ENCODE assay signal across 8 cellular contexts in genomic region chr11:819943-820649, GRCh38. TPM values are rescaled to one million over a fixed set of nuclear protein-coding genes. Genes with fewer than 3 reads are reported as not detected.
DNase-seq lines count a peak whose midpoint lies in the region; ATAC-seq and TF ChIP-seq lines count a peak whose summit lies in the region.

No MANE protein-coding gene starts in this region.

- H3K27me3 ChIP-seq in duodenal mucosa (ENCODE audit: control insufficient read depth in 1 of 2, insufficient read depth in 2 of 2, low read length in 2 of 2) = no peaks in the 10 kb centered on the region

- H3K4me1 ChIP-seq in duodenal mucosa (ENCODE audit: control insufficient read depth in 1 of 2, insufficient read depth in 2 of 2, low read length in 2 of 2) = peaks cover 30% of the 10 kb centered on the region in 2 donors

- ATAC-seq in GM19035 (IDR thresholded peaks at IDR 0.05; ENCODE audit: unreplicated experiment) (peak; percentile 65), HG03280 (IDR thresholded peaks at IDR 0.05; ENCODE audit: unreplicated experiment) (peak; percentile 68)

- intact Hi-C loops in activated CD4-positive, alpha-beta memory T cell treated with anti-CD3 and anti-CD28 coated beads for 36 hours (cut with micrococcal nuclease) = loop anchor here (1.0 kb wide), 3 partner anchors 10 to 23 kb away; partner anchors contain the start of gene RPLP2

- no peak for TF ChIP-seq CTCF in AG09309 (IDR thresholded peaks at IDR 0.05; ENCODE audit: control insufficient read depth, insufficient read depth, low read depth, low read length, missing control alignments)

- H3K9me3 ChIP-seq in duodenal mucosa (ENCODE audit: control insufficient read depth in 1 of 2, low read length in 2 of 2) = no peaks in the 10 kb centered on the region

- peak overlapping the region; percentile 79 for H3K4me3 Mint-ChIP-seq in activated CD4-positive, alpha-beta memory T cell treated with anti-CD3 and anti-CD28 coated beads for 36 hours

- peak overlapping the region; percentile 96 for H3K27ac ChIP-seq in duodenal mucosa (ENCODE audit: low read depth, low read length)

- H3K36me3 ChIP-seq in duodenal mucosa (ENCODE audit: control insufficient read depth in 1 of 2, insufficient read depth in 2 of 2, low read length in 2 of 2) = peaks cover 0 to 5% of the 10 kb centered on the region in 2 donors

- H3K27me3 Mint-ChIP-seq in activated CD4-positive, alpha-beta memory T cell treated with anti-CD3 and anti-CD28 coated beads for 36 hours = no peaks in the 10 kb centered on the region

- no peak for DNase-seq in AG09309 (ENCODE audit: low read depth)
- DNase-seq in NCI-H748 treated with DMSO at 0.1 percent for 48 hours (lab: John Stamatoyannopoulos, UW) = peak; percentile 30
- peak; percentile 94 for DNase-seq in activated CD4-positive, alpha-beta memory T cell treated with anti-CD3 and anti-CD28 coated beads for 36 hours
- peak; percentile 77 to 92 for DNase-seq in lung microvascular endothelial cell (ENCODE audit: low read depth in 2 of 2)
- DNase-seq in stimulated activated CD4-positive, alpha-beta T cell treated with anti-CD3 and anti-CD28 coated beads, TNF-alpha, amount 100 ng/mL, for 4 hours (ENCODE audit: low read depth in 3 of 3) = peak; percentile 77 to 88 (median 82)

- CTCF ChIA-PET in activated CD4-positive, alpha-beta memory T cell treated with anti-CD3 and anti-CD28 coated beads for 36 hours (lab: Charles Lee) = no interaction called here

- POLR2A ChIA-PET in activated CD4-positive, alpha-beta memory T cell treated with anti-CD3 and anti-CD28 coated beads for 36 hours (lab: Charles Lee) = interaction anchor here (1.0 to 2.6 kb wide), 3 partner anchors 8 to 13 kb away, joined by 3 to 14 read pairs (median 7); partner anchors contain the start of genes CD151 and RPLP2

- H3K9me3 Mint-ChIP-seq in activated CD4-positive, alpha-beta memory T cell treated with anti-CD3 and anti-CD28 coated beads for 36 hours = no peaks in the 10 kb centered on the region

- peak overlapping the region; percentile 73 to 76 for H3K9ac ChIP-seq in duodenal mucosa (ENCODE audit: low read depth in 1 of 2, low read length in 2 of 2)

- H3K27ac Mint-ChIP-seq in activated CD4-positive, alpha-beta memory T cell treated with anti-CD3 and anti-CD28 coated beads for 36 hours = peak overlapping the region; percentile 51

- H3K4me1 Mint-ChIP-seq in activated CD4-positive, alpha-beta memory T cell treated with anti-CD3 and anti-CD28 coated beads for 36 hours (ENCODE audit: low read depth) = peaks cover 14% of the 10 kb centered on the region

- peaks cover 14% of the 10 kb centered on the region for H3K36me3 Mint-ChIP-seq in activated CD4-positive, alpha-beta memory T cell treated with anti-CD3 and anti-CD28 coated beads for 36 hours

- H3K4me3 ChIP-seq in AG09309 (ENCODE audit: control insufficient read depth, low read depth, low read length) (peak overlapping the region; percentile 81), duodenal mucosa (ENCODE audit: low read depth in 1 of 2, low read length in 2 of 2) (peak overlapping the region; percentile 64 to 87)

RNA-seq across cellular contexts. Expression of gene PNPLA2, which starts 1.4 kb away (rescaled TPM):
- 10 to 100 TPM; 33.2 to 35.0 TPM for total RNA-seq in activated CD4-positive, alpha-beta memory T cell treated with anti-CD3 and anti-CD28 coated beads for 36 hours
- 33.3 and 50.6 TPM in 2 replicates for total RNA-seq in lung microvascular endothelial cell

RNA-seq across cellular contexts. Expression of gene CRACR2B, which starts 7.6 kb away (rescaled TPM):
- total RNA-seq in activated CD4-positive, alpha-beta memory T cell treated with anti-CD3 and anti-CD28 coated beads for 36 hours = 1 to 10 TPM; 1.8 to 2.3 TPM
- 11.6 and 15.9 TPM in 2 replicates for total RNA-seq in lung microvascular endothelial cell

RNA-seq across cellular contexts. Expression of gene RPLP2, which starts 10.3 kb away (rescaled TPM):
- total RNA-seq in activated CD4-positive, alpha-beta memory T cell treated with anti-CD3 and anti-CD28 coated beads for 36 hours = 1,000 to 10,000 TPM; 2,941 to 2,963 TPM
- total RNA-seq in lung microvascular endothelial cell = 232 and 383 TPM in 2 replicates

RNA-seq across cellular contexts. Expression of gene CD151, which starts 12.7 kb away (rescaled TPM):
- total RNA-seq in activated CD4-positive, alpha-beta memory T cell treated with anti-CD3 and anti-CD28 coated beads for 36 hours = 10 to 100 TPM; 40.2 to 40.9 TPM
- 460 and 726 TPM in 2 replicates for total RNA-seq in lung microvascular endothelial cell

RNA-seq across cellular contexts. Expression of gene PIDD1, which starts 15.1 kb away (rescaled TPM):
- 10 to 100 TPM; 28.3 to 32.1 TPM for total RNA-seq in activated CD4-positive, alpha-beta memory T cell treated with anti-CD3 and anti-CD28 coated beads for 36 hours
- total RNA-seq in lung microvascular endothelial cell = 3.7 and 4.8 TPM in 2 replicates
